In genomic region chr5:67297376-67297775, GRCh38 we compare ENCODE assay signal across 12 cellular contexts.
A peak's percentile ranks its signal among the peaks of the same experiment; 100 is the strongest.
DNase-seq lines count a peak whose midpoint lies in the region; ATAC-seq, FAIRE-seq and TF ChIP-seq lines count a peak whose summit lies in the region.
"Had no signal": no experiment of that assay in that cellular context is flagged by ENCODE, and none has a peak within 500 bp of the region (broad histone marks: within the 10 kb centered on the region; RNA-seq: fewer than 3 reads in every experiment).

No MANE protein-coding gene starts in this region.

- FAIRE-seq in bronchial epithelial cell (lab: Jason Lieb, UNC): peak; percentile 86

- H3K27ac ChIP-seq in coronary artery: no peak overlapping the region
- H3K27ac ChIP-seq: PC-9 had no signal

- DNase-seq in NCI-H2171 treated with DMSO at 0.1 percent for 48 hours (lab: John Stamatoyannopoulos, UW): peak; percentile 18
- no peak for DNase-seq in NCI-H2171 (lab: John Stamatoyannopoulos, UW)
- DNase-seq in COLO668 (lab: John Stamatoyannopoulos, UW; ENCODE audit: unreplicated experiment): peak; percentile 20
- peak; percentile 25 for DNase-seq in NCI-H1105 treated with DMSO at 0.1 percent for 48 hours (lab: John Stamatoyannopoulos, UW)
- DNase-seq in bronchial epithelial cell (ENCODE audit: low read depth): peak; percentile 23
- no peak for DNase-seq in coronary artery (ENCODE audit: low spot score)
- DNase-seq: NCI-H1048, NCI-H2029, PC-9, SHP77 treated with DMSO at 0.1 percent for 48 hours had no signal

- H3K36me3 ChIP-seq in bronchial epithelial cell (ENCODE audit: control insufficient read depth, insufficient read depth, low read length): no peaks in the 10 kb centered on the region

- no peaks in the 10 kb centered on the region for H3K27me3 ChIP-seq in bronchial epithelial cell (ENCODE audit: control insufficient read depth, insufficient read depth, low read length)

- H3K4me3 ChIP-seq in bronchial epithelial cell (ENCODE audit: low read depth, low read length): no peak overlapping the region
- no peak overlapping the region for H3K4me3 ChIP-seq in coronary artery
- H3K4me3 ChIP-seq: GM23338, PC-9 had no signal

- TF ChIP-seq CTCF in bronchial epithelial cell (IDR thresholded peaks at IDR 0.05; ENCODE audit: insufficient read depth, low read length, severe bottlenecking) (no peak), coronary artery (IDR thresholded peaks at IDR 0.05) (no peak)

- ATAC-seq in GM19328 (IDR thresholded peaks at IDR 0.05; ENCODE audit: unreplicated experiment): no peak
- ATAC-seq: GM23338 had no signal

Comparison
In these comparisons a context has a peak if more than half of its experiments do, and no peak if none do; other contexts are left out.
1. DNase-seq: peak in NCI-H2171 treated with DMSO at 0.1 percent for 48 hours (single experiment), COLO668 (single experiment), NCI-H1105 treated with DMSO at 0.1 percent for 48 hours (single experiment) and bronchial epithelial cell (single experiment); none in NCI-H2171 (single experiment) and coronary artery (single experiment).